Comparison of ENCODE assay signal across 8 cellular contexts in the genomic region with DNA sequence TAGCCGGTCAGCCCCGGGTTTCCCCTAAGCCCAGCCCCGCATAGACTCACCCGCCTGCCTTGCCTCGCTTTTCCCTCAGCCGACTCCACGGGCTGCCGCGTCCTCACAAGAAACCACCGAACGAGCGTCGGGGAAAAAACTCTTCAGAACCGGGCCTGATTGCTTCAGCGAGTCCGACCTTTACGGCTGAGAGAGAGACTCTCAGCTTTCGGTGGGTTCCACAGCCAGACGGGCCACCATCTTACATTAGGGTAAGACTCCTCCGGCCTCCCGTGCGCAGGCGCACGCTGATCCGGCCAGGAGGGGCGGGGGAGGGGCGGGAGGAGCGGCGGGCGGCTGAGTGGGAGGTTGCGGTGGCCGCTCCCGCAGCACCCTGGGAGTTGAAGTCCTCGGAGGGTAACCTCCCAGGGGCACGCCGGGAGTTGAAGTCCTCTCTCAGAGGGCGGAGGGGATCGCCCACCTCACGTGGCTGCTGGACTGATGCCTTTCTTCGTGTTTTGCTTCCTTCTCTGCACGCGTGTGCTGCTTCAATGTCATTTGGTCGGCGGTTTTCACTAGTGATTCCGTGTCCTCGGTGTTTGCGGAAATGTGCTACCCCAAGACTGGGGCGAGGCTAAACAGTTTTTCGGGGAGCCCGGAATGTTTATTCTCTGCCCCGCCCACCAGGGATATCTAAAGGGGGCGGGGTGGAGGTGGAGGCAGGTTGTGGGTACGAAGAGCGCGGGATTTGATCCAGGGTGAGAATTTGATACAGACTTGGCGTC. TPM values are rescaled to one million over a fixed set of nuclear protein-coding genes. Genes with fewer than 3 reads are reported as not detected.
DNase-seq lines count a peak whose midpoint lies in the region; ATAC-seq and TF ChIP-seq lines count a peak whose summit lies in the region.

A gene with protein sequence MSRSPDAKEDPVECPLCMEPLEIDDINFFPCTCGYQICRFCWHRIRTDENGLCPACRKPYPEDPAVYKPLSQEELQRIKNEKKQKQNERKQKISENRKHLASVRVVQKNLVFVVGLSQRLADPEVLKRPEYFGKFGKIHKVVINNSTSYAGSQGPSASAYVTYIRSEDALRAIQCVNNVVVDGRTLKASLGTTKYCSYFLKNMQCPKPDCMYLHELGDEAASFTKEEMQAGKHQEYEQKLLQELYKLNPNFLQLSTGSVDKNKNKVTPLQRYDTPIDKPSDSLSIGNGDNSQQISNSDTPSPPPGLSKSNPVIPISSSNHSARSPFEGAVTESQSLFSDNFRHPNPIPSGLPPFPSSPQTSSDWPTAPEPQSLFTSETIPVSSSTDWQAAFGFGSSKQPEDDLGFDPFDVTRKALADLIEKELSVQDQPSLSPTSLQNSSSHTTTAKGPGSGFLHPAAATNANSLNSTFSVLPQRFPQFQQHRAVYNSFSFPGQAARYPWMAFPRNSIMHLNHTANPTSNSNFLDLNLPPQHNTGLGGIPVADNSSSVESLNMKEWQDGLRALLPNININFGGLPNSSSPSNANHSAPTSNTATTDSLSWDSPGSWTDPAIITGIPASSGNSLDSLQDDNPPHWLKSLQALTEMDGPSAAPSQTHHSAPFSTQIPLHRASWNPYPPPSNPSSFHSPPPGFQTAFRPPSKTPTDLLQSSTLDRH (minus strand): TSS at position 264 of the 764 bp plus-strand sequence. CDS start 71,771 bp downstream, outside the sequence.

- H3K27me3 Mint-ChIP-seq in CD14-positive monocyte (ENCODE audit: low read depth in 3 of 3), result peaks cover 0 to 2% (median 0%) of the 10 kb centered on the region in 3 donors
- no peaks in the 10 kb centered on the region for H3K27me3 Mint-ChIP-seq in activated CD4-positive, alpha-beta T cell treated with anti-CD3 and anti-CD28 coated beads, Interleukin-2, amount 10 ng/mL, durations not matched to agents 24 days and 14 days

- ATAC-seq in GM19395 (IDR thresholded peaks at IDR 0.05; ENCODE audit: unreplicated experiment) (peak; percentile 95), HG03521 (IDR thresholded peaks at IDR 0.05; ENCODE audit: unreplicated experiment) (peak; percentile 97)

- intact Hi-C loops in CD14-positive monocyte (cut with micrococcal nuclease), result loop anchor here (2.0 to 10.0 kb wide), 4 partner anchors 47 to 155 kb away; a partner anchor contains a TSS
- intact Hi-C loops in activated CD4-positive, alpha-beta T cell treated with anti-CD3 and anti-CD28 coated beads, Interleukin-2, amount 10 ng/mL, durations not matched to agents 24 days and 14 days (cut with micrococcal nuclease), result loop anchor here (1.0 to 5.0 kb wide), 8 partner anchors 47 to 863 kb away; a partner anchor contains a TSS

- H3K4me3 ChIP-seq in coronary artery, result peak within 1 kb of the TSS; percentile 90

- TF ChIP-seq CTCF in CD14-positive monocyte (IDR thresholded peaks at IDR 0.05) (no peak), coronary artery (IDR thresholded peaks at IDR 0.05) (no peak)

- no peak within 1 kb of the TSS for H3K4me3 Mint-ChIP-seq in CD14-positive monocyte
- no peak within 1 kb of the TSS for H3K4me3 Mint-ChIP-seq in activated CD4-positive, alpha-beta T cell treated with anti-CD3 and anti-CD28 coated beads, Interleukin-2, amount 10 ng/mL, durations not matched to agents 24 days and 14 days

- H3K27ac Mint-ChIP-seq in CD14-positive monocyte, result no peak within 1 kb of the TSS
- no peak within 1 kb of the TSS for H3K27ac Mint-ChIP-seq in activated CD4-positive, alpha-beta T cell treated with anti-CD3 and anti-CD28 coated beads, Interleukin-2, amount 10 ng/mL, durations not matched to agents 24 days and 14 days

- H3K36me3 Mint-ChIP-seq in CD14-positive monocyte, result peaks cover 0 to 4% of the 10 kb centered on the region in 2 donors
- H3K36me3 Mint-ChIP-seq in activated CD4-positive, alpha-beta T cell treated with anti-CD3 and anti-CD28 coated beads, Interleukin-2, amount 10 ng/mL, durations not matched to agents 24 days and 14 days (ENCODE audit: low read depth), result peaks cover 4% of the 10 kb centered on the region

- peaks cover 9% of the 10 kb centered on the region for H3K4me1 Mint-ChIP-seq in CD14-positive monocyte
- H3K4me1 Mint-ChIP-seq in activated CD4-positive, alpha-beta T cell treated with anti-CD3 and anti-CD28 coated beads, Interleukin-2, amount 10 ng/mL, durations not matched to agents 24 days and 14 days, result peaks cover 13% of the 10 kb centered on the region

- H3K27ac ChIP-seq in coronary artery, result peak within 1 kb of the TSS; percentile 79 to 95

- DNase-seq in CD14-positive monocyte (ENCODE audit: low spot score), result peak; percentile 94
- peak; percentile 96 for DNase-seq in NCI-H526 treated with DMSO at 0.1 percent for 48 hours (lab: John Stamatoyannopoulos, UW)
- DNase-seq in activated CD4-positive, alpha-beta T cell treated with anti-CD3 and anti-CD28 coated beads, Interleukin-2, amount 10 ng/mL, durations not matched to agents 24 days and 14 days, result peak; percentile 97
- DNase-seq in coronary artery (ENCODE audit: low spot score), result peak; percentile 98
- DNase-seq in left kidney (ENCODE audit: low read depth, low spot score), result peak; percentile 99
- DNase-seq in stimulated activated CD4-positive, alpha-beta T cell treated with anti-CD3 and anti-CD28 coated beads, Interleukin-1b, Interleukin-23, amount 100 ng/mL, for 48 hours, result peak; percentile 97

- H3K9me3 Mint-ChIP-seq in CD14-positive monocyte, result no peaks in the 10 kb centered on the region
- no peaks in the 10 kb centered on the region for H3K9me3 Mint-ChIP-seq in activated CD4-positive, alpha-beta T cell treated with anti-CD3 and anti-CD28 coated beads, Interleukin-2, amount 10 ng/mL, durations not matched to agents 24 days and 14 days

RNA-seq across cellular contexts. Expression of the gene that starts here (rescaled TPM):
- polyA plus RNA-seq in CD14-positive monocyte, result 1 to 10 TPM; 4.3 to 6.3 TPM
- total RNA-seq in activated CD4-positive, alpha-beta T cell treated with anti-CD3 and anti-CD28 coated beads, Interleukin-2, amount 10 ng/mL, durations not matched to agents 24 days and 14 days, result 21.1 and 26.3 TPM in 2 replicates

Comparison
In these comparisons a context has a peak if more than half of its experiments do, and no peak if none do; other contexts are left out.
1. Peak in every context shown above with its lines: DNase-seq, ATAC-seq, H3K4me3 ChIP-seq and H3K27ac ChIP-seq.